1 cellular context compared by ENCODE assay signal in genomic region chr20:653110-653589, GRCh38.
TF ChIP-seq lines count a peak whose summit lies in the region.

TSS of gene SRXN1 (minus strand) at chr20:653200. CDS start at chr20:653185, 15 bp downstream.

TF ChIP-seq in HepG2, 621 proteins besides CTCF, POLR2A, EP300 and RAD21 (continued from another document and continues in another):
- TF ChIP-seq, protein P1, sequence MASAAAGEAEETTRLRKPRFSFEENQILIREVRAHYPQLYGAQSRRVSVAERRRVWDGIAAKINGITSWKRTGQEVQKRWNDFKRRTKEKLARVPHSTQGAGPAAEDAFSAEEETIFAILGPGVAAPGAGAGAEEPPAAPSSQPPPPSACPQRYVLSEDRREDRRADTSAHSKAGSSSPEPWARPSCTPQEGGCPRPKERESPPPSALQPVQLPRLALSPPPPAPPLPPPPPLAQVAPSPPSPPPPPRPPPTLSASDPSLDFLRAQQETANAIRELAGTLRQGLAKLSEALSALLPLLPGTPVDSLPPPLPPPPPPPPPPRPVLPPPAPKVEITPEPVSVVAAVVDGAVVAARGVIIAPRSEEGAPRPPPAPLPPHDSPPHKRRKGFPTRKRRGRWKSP (CRISPR knock-in tag; IDR thresholded peaks at IDR 0.05), result peak; percentile 89; the same call in 1 of the 2 replicates
- TF ChIP-seq HIVEP1 (CRISPR knock-in tag; IDR thresholded peaks at IDR 0.05), result no peak
- TF ChIP-seq ZNF577 (CRISPR knock-in tag; IDR thresholded peaks at IDR 0.05; ENCODE audit: borderline replicate concordance, low read depth), result no peak
- TF ChIP-seq ZNF44 (CRISPR knock-in tag; IDR thresholded peaks at IDR 0.05), result no peak
- peak; percentile 93; the same call in 1 of the 2 replicates for TF ChIP-seq ZSCAN20 (CRISPR knock-in tag; IDR thresholded peaks at IDR 0.05; ENCODE audit: borderline replicate concordance)
- peak; percentile 81; the same call in 1 of the 2 replicates for TF ChIP-seq ZNF761 (CRISPR knock-in tag; conservative IDR thresholded peaks at IDR 0.05)
- peak; percentile 47; the same call in 1 of the 2 replicates for TF ChIP-seq THRA (CRISPR knock-in tag; IDR thresholded peaks at IDR 0.05; ENCODE audit: borderline replicate concordance)
- TF ChIP-seq MYC (CRISPR knock-in tag; IDR thresholded peaks at IDR 0.05; ENCODE audit: borderline replicate concordance), result peak; percentile 94
- TF ChIP-seq RNF219 (CRISPR knock-in tag; IDR thresholded peaks at IDR 0.05), result no peak
- TF ChIP-seq NFKB2 (CRISPR knock-in tag; IDR thresholded peaks at IDR 0.05; ENCODE audit: borderline replicate concordance), result 0 out of 2 replicates have a peak, but pooled peaks have one; percentile 1
- TF ChIP-seq NFE2L1 (CRISPR knock-in tag; IDR thresholded peaks at IDR 0.05; ENCODE audit: borderline replicate concordance), result no peak
- no peak for TF ChIP-seq ZNF292 (CRISPR knock-in tag; IDR thresholded peaks at IDR 0.05; ENCODE audit: borderline replicate concordance, low read depth)
- no peak for TF ChIP-seq ZFAT (CRISPR knock-in tag; conservative IDR thresholded peaks at IDR 0.05)
- no peak for TF ChIP-seq CHD4 (IDR thresholded peaks at IDR 0.05; ENCODE audit: borderline replicate concordance, low read length)
- TF ChIP-seq GPN1 (CRISPR knock-in tag; IDR thresholded peaks at IDR 0.05; ENCODE audit: borderline replicate concordance), result 0 out of 2 replicates have a peak, but pooled peaks have one; percentile 24
- TF ChIP-seq, protein P2, sequence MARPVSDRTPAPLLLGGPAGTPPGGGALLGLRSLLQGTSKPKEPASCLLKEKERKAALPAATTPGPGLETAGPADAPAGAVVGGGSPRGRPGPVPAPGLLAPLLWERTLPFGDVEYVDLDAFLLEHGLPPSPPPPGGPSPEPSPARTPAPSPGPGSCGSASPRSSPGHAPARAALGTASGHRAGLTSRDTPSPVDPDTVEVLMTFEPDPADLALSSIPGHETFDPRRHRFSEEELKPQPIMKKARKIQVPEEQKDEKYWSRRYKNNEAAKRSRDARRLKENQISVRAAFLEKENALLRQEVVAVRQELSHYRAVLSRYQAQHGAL (CRISPR knock-in tag; IDR thresholded peaks at IDR 0.05; ENCODE audit: not compliant biosample characterization), result peak; percentile 86
- TF ChIP-seq ZNF367 (CRISPR knock-in tag; IDR thresholded peaks at IDR 0.05; ENCODE audit: borderline replicate concordance), result peak; percentile 85; the same call in 1 of the 2 replicates
- TF ChIP-seq ZNF331 (CRISPR knock-in tag; IDR thresholded peaks at IDR 0.05), result peak; percentile 72
- no peak for TF ChIP-seq CCAR2 (optimal IDR thresholded peaks at IDR 0.05; ENCODE audit: low read depth, low read length)
- TF ChIP-seq NFIC (IDR thresholded peaks at IDR 0.05; ENCODE audit: low read length), result no peak
- TF ChIP-seq ZNF333 (CRISPR knock-in tag; IDR thresholded peaks at IDR 0.05; ENCODE audit: borderline replicate concordance), result peak; percentile 61; the same call in 1 of the 2 replicates
- no peak for TF ChIP-seq JARID2 (CRISPR knock-in tag; IDR thresholded peaks at IDR 0.05; ENCODE audit: insufficient replicate concordance)
- no peak for TF ChIP-seq AFF4 (CRISPR knock-in tag; IDR thresholded peaks at IDR 0.05)
- TF ChIP-seq SETDB1 (CRISPR knock-in tag; IDR thresholded peaks at IDR 0.05; ENCODE audit: borderline replicate concordance), result no peak
- TF ChIP-seq NAIF1 (CRISPR knock-in tag; IDR thresholded peaks at IDR 0.05; ENCODE audit: borderline replicate concordance), result no peak
- TF ChIP-seq ZNF703 (CRISPR knock-in tag; IDR thresholded peaks at IDR 0.05; ENCODE audit: borderline replicate concordance), result no peak
- peak; percentile 45; the same call in 1 of the 2 replicates for TF ChIP-seq ARID2 (CRISPR knock-in tag; IDR thresholded peaks at IDR 0.05; ENCODE audit: borderline replicate concordance)
- peak; percentile 37; the same call in 1 of the 2 replicates for TF ChIP-seq POLR2G (IDR thresholded peaks at IDR 0.05; ENCODE audit: low read depth, low read length)
- peak; percentile 56; the same call in 1 of the 2 replicates for TF ChIP-seq MAFF (IDR thresholded peaks at IDR 0.05; ENCODE audit: low read depth, low read length)
- no peak for TF ChIP-seq RFX3 (CRISPR knock-in tag; IDR thresholded peaks at IDR 0.05)
- TF ChIP-seq GABPA (IDR thresholded peaks at IDR 0.05; ENCODE audit: low read depth, low read length), result no peak
- no peak for TF ChIP-seq GABPA (CRISPR knock-in tag; IDR thresholded peaks at IDR 0.05; ENCODE audit: low read depth)
- TF ChIP-seq KLF11 (CRISPR knock-in tag; IDR thresholded peaks at IDR 0.05), result no peak
- TF ChIP-seq PRMT3 (CRISPR knock-in tag; IDR thresholded peaks at IDR 0.05; ENCODE audit: borderline replicate concordance, low read depth), result no peak
- no peak; the same call in 1 of the 2 replicates for TF ChIP-seq ZNF101 (CRISPR knock-in tag; IDR thresholded peaks at IDR 0.05; ENCODE audit: borderline replicate concordance, low read depth)
- TF ChIP-seq GLI4 (CRISPR knock-in tag; IDR thresholded peaks at IDR 0.05; ENCODE audit: borderline replicate concordance), result peak; percentile 67; the same call in 1 of the 2 replicates
- TF ChIP-seq FOXA3 (CRISPR knock-in tag; IDR thresholded peaks at IDR 0.05), result 0 out of 2 replicates have a peak, but pooled peaks have one; percentile 49
- TF ChIP-seq POGZ (CRISPR knock-in tag; IDR thresholded peaks at IDR 0.05), result peak; percentile 87
- TF ChIP-seq, protein P3, sequence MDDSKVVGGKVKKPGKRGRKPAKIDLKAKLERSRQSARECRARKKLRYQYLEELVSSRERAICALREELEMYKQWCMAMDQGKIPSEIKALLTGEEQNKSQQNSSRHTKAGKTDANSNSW (CRISPR knock-in tag; IDR thresholded peaks at IDR 0.05; ENCODE audit: borderline replicate concordance), result peak; percentile 79; the same call in 1 of the 2 replicates
- no peak; the same call in 1 of the 2 replicates for TF ChIP-seq ELK4 (CRISPR knock-in tag; IDR thresholded peaks at IDR 0.05; ENCODE audit: borderline replicate concordance)
- TF ChIP-seq, protein P4, sequence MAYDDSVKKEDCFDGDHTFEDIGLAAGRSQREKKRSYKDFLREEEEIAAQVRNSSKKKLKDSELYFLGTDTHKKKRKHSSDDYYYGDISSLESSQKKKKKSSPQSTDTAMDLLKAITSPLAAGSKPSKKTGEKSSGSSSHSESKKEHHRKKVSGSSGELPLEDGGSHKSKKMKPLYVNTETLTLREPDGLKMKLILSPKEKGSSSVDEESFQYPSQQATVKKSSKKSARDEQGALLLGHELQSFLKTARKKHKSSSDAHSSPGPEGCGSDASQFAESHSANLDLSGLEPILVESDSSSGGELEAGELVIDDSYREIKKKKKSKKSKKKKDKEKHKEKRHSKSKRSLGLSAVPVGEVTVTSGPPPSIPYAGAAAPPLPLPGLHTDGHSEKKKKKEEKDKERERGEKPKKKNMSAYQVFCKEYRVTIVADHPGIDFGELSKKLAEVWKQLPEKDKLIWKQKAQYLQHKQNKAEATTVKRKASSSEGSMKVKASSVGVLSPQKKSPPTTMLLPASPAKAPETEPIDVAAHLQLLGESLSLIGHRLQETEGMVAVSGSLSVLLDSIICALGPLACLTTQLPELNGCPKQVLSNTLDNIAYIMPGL (CRISPR knock-in tag; IDR thresholded peaks at IDR 0.05; ENCODE audit: borderline replicate concordance in 1 of 2, low read depth in 1 of 2), result peak; percentile 92 to 99
- peak; percentile 22 for TF ChIP-seq HCFC1 (IDR thresholded peaks at IDR 0.05; ENCODE audit: low read depth, low read length)
- peak; percentile 86; the same call in 1 of the 2 replicates for TF ChIP-seq ZBTB38 (CRISPR knock-in tag; IDR thresholded peaks at IDR 0.05)
- no peak for TF ChIP-seq RFX1 (IDR thresholded peaks at IDR 0.05)
- TF ChIP-seq RBM22 (optimal IDR thresholded peaks at IDR 0.05; ENCODE audit: low read length), result no peak
- no peak for TF ChIP-seq CENPX (CRISPR knock-in tag; IDR thresholded peaks at IDR 0.05)
- peak; percentile 89 for TF ChIP-seq TFDP2 (CRISPR knock-in tag; IDR thresholded peaks at IDR 0.05)
- TF ChIP-seq BCL6 (CRISPR knock-in tag; IDR thresholded peaks at IDR 0.05), result peak; percentile 39; the same call in 1 of the 2 replicates
- TF ChIP-seq ZNF234 (CRISPR knock-in tag; conservative IDR thresholded peaks at IDR 0.05), result no peak
- no peak for TF ChIP-seq EZH2 (conservative IDR thresholded peaks at IDR 0.05; ENCODE audit: low read depth, low read length)
- TF ChIP-seq SP140L (CRISPR knock-in tag; IDR thresholded peaks at IDR 0.05; ENCODE audit: borderline replicate concordance), result no peak
- no peak for TF ChIP-seq EHMT2 (IDR thresholded peaks at IDR 0.05; ENCODE audit: borderline replicate concordance, low read depth, low read length)
